In genomic region chr5:136060963-136061362, GRCh38 we compare ENCODE assay signal across 21 cellular contexts. TPM values are rescaled to one million over a fixed set of nuclear protein-coding genes. Genes with fewer than 3 reads are reported as not detected.
DNase-seq lines count a peak whose midpoint lies in the region; ATAC-seq and TF ChIP-seq lines count a peak whose summit lies in the region.
"Had no signal": no experiment of that assay in that cellular context is flagged by ENCODE, and none has a peak within 500 bp of the region (broad histone marks: within the 10 kb centered on the region; RNA-seq: fewer than 3 reads in every experiment).

No MANE protein-coding gene starts in this region.

- BruUV-seq in Panc1 (replicated peaks; lab: Mats Ljungman, UMichigan), result no TSS peak

- CTCF ChIA-PET in AG04450 (lab: Charles Lee) (interaction anchor here (0.8 kb wide), 1 partner anchor 174 kb away, joined by 3 read pairs; no protein-coding TSS in a partner anchor), Panc1 (lab: Charles Lee) (no interaction called here)

- H3K27me3 ChIP-seq in AG04450 (ENCODE audit: control insufficient read depth, insufficient read depth, low read length), result no peaks in the 10 kb centered on the region
- H3K27me3 ChIP-seq in Panc1 (ENCODE audit: control insufficient read depth, insufficient read depth, low read length), result no peaks in the 10 kb centered on the region
- H3K27me3 ChIP-seq in smooth muscle cell (ENCODE audit: low read depth), result no peaks in the 10 kb centered on the region
- H3K27me3 ChIP-seq in thyroid gland, result no peaks in the 10 kb centered on the region
- H3K27me3 ChIP-seq: BE2C had no signal

- H2AFZ ChIP-seq in smooth muscle cell (ENCODE audit: low read depth), result no peak overlapping the region
- H2AFZ ChIP-seq: PC-9 had no signal

- H3K9me3 ChIP-seq in AG04450 (ENCODE audit: control insufficient read depth, insufficient read depth, low read length) (no peaks in the 10 kb centered on the region), Panc1 (ENCODE audit: control insufficient read depth, insufficient read depth, low read depth, low read length) (no peaks in the 10 kb centered on the region), smooth muscle cell (replicated peaks; ENCODE audit: low read depth) (no peaks in the 10 kb centered on the region), thyroid gland (no peaks in the 10 kb centered on the region)
- H3K9me3 ChIP-seq: BE2C had no signal

- H3K36me3 ChIP-seq in Panc1 (ENCODE audit: control insufficient read depth, insufficient read depth, low read length) (peaks cover 10% of the 10 kb centered on the region), smooth muscle cell (ENCODE audit: low read depth) (peaks cover 21% of the 10 kb centered on the region), thyroid gland (no peaks in the 10 kb centered on the region)
- H3K36me3 ChIP-seq: BE2C had no signal

- no peak overlapping the region for H3K4me3 ChIP-seq in AG04450 (ENCODE audit: low read depth, low read length)
- no peak overlapping the region for H3K4me3 ChIP-seq in Panc1 (ENCODE audit: low read depth in 2 of 2, low read length in 2 of 2)
- no peak overlapping the region for H3K4me3 ChIP-seq in smooth muscle cell
- no peak overlapping the region for H3K4me3 ChIP-seq in thyroid gland (replicated peaks in 1 of 3)
- H3K4me3 ChIP-seq: PC-9 had no signal

- whole genome bisulfite sequencing in smooth muscle cell (ENCODE audit: low lambda C conversion rate), result 96% methylated on average over 7 of the region's 7 CpGs
- WGBS in thyroid gland, 2 donors, result 95% methylated on average over 7 of the region's 7 CpGs

- H3K79me2 ChIP-seq in smooth muscle cell (ENCODE audit: low read depth), result no peaks in the 10 kb centered on the region

- peaks cover 77% of the 10 kb centered on the region for H3F3A ChIP-seq in smooth muscle cell (ENCODE audit: low read depth)

- H3K4me2 ChIP-seq in smooth muscle cell, result no peak overlapping the region
- H3K4me2 ChIP-seq: PC-9 had no signal

- in situ Hi-C loops in Panc1 (cut with HindIII; ENCODE audit: low pct_unique_long_range_greater_than_20kb, low sequenced_read_pairs), result no loop called here

- no peak for TF ChIP-seq CTCF in AG04450 (IDR thresholded peaks at IDR 0.05; ENCODE audit: low read depth, low read length)
- TF ChIP-seq CTCF in Panc1 (IDR thresholded peaks at IDR 0.05), result no peak
- TF ChIP-seq CTCF in smooth muscle cell (IDR thresholded peaks at IDR 0.05; ENCODE audit: borderline replicate concordance, insufficient read depth, poor library complexity, severe bottlenecking), result no peak
- TF ChIP-seq CTCF in thyroid gland (IDR thresholded peaks at IDR 0.05), result no peak

- ATAC-seq in Panc1, result no peak

- H4K20me1 ChIP-seq in smooth muscle cell (ENCODE audit: low read depth), result no peaks in the 10 kb centered on the region

- no peak overlapping the region for H3K9ac ChIP-seq in smooth muscle cell (ENCODE audit: low read depth)

- no peak for TF ChIP-seq POLR2A in thyroid gland (IDR thresholded peaks at IDR 0.05)

- POLR2A ChIA-PET in AG04450 (lab: Yijun Ruan, JAX) (no interaction called here), Panc1 (lab: Charles Lee) (no interaction called here)

- intact Hi-C loops in Panc1 (cut with micrococcal nuclease; ENCODE audit: unreplicated experiment) (loop anchor here (5.0 kb wide), 2 partner anchors 114 to 174 kb away; no protein-coding TSS in a partner anchor), thyroid gland (cut with DNase I) (no loop called here)

- H3K4me1 ChIP-seq in Panc1 (ENCODE audit: control insufficient read depth, insufficient read depth, low read length) (peaks cover 26% of the 10 kb centered on the region), smooth muscle cell (ENCODE audit: low read depth) (peaks cover 19% of the 10 kb centered on the region), thyroid gland (peaks cover 4 to 17% of the 10 kb centered on the region in 2 donors)

- no peak for DNase-seq in AG04450 (ENCODE audit: low read depth, low spot score)
- DNase-seq in Panc1 (ENCODE audit: low read depth, low spot score), result no peak
- peak; percentile 37 for DNase-seq in islet precursor cell
- no peak for DNase-seq in smooth muscle cell (lab: John Stamatoyannopoulos, UW; ENCODE audit: unreplicated experiment)
- no peak for DNase-seq in NCI-H526 treated with DMSO at 0.1 percent for 48 hours (lab: John Stamatoyannopoulos, UW)
- no peak for DNase-seq in A172 (ENCODE audit: low spot score)
- no peak for DNase-seq in thyroid gland
- DNase-seq: BE2C; CD8-positive, alpha-beta memory T cell; DMS79 treated with DMSO at 0.1 percent for 48 hours; GF-D8; KBM-7; MV-4-11; NCI-H1105; NCI-H1436 treated with DMSO at 0.1 percent for 48 hours; NCI-H187 treated with DMSO at 0.1 percent for 48 hours; NCI-H524; NCI-H82; PC-9; RPMI8226; SHP77 had no signal

- H3K27ac ChIP-seq in AG04450 (ENCODE audit: low read depth, low read length) (peak overlapping the region; percentile 60), Panc1 (ENCODE audit: low read length) (peak overlapping the region; percentile 48), smooth muscle cell (ENCODE audit: low read depth) (peak overlapping the region; percentile 95), thyroid gland (no peak overlapping the region)
- H3K27ac ChIP-seq: PC-9 had no signal

RNA-seq across cellular contexts. Expression of gene TGFBI, which starts 32.2 kb away (rescaled TPM):
- polyA plus RNA-seq in AG04450 (2011; rRNA removed), result 2,219 and 2,576 TPM in 2 replicates
- polyA minus RNA-seq in AG04450 (2011; rRNA and poly(A)+ RNA removed), result 1,062 and 1,253 TPM in 2 replicates
- 314 TPM for total RNA-seq in Panc1 (2021; ENCODE audit: unreplicated experiment)
- polyA plus RNA-seq in Panc1 (2012; ENCODE audit: insufficient read length), result 384 TPM
- total RNA-seq in smooth muscle cell, result 2,635 and 2,673 TPM in 2 replicates
- 2,505 and 2,991 TPM in 2 replicates for polyA plus RNA-seq in smooth muscle cell
- total RNA-seq in A172 (2014; rRNA removed; shearing (Covaris generic)), result 10.5 and 11.6 TPM in 2 replicates
- total RNA-seq in thyroid gland, result 10 to 100 TPM; 19.6 to 55.9 (median 38.5) TPM

Comparison
In these comparisons a context has a peak if more than half of its experiments do, and no peak if none do; other contexts are left out.
1. H3K27ac ChIP-seq: peak in AG04450 (single experiment), Panc1 (single experiment) and smooth muscle cell (single experiment); none in thyroid gland (0 of 3).